14 cellular contexts compared by ENCODE assay signal in the genomic region with DNA sequence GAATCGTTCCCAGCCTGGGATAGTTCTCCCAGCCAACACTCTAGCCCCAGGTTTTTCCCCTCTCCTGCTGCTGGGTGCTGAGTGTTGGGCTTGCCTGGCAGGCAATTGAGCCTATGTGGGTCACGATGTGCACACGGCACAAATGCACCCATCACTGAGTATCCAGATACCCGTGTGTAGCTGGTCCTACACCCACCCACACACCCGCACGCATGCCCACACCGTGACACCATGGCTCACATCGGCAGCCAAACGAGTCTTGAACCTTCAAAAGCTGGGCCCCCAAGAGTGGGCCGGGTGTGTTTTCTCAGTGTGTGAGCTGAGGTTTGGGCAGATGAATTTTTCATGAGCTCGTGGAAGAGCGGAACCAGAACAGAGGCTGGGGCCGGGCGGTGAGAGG.
DNase-seq lines count a peak whose midpoint lies in the region; TF ChIP-seq lines count a peak whose summit lies in the region.
"Had no signal": no experiment of that assay in that cellular context is flagged by ENCODE, and none has a peak within 500 bp of the region (broad histone marks: within the 10 kb centered on the region; RNA-seq: fewer than 3 reads in every experiment).

No MANE protein-coding gene starts in this region.

- H3K4me3 ChIP-seq in dorsolateral prefrontal cortex (peak overlapping the region in 1 of 59 donors; percentile 12), osteoblast (ENCODE audit: insufficient read depth, low read length) (no peak overlapping the region)
- H3K4me3 ChIP-seq: A549, HAP-1 had no signal

- H2AFZ ChIP-seq in osteoblast (ENCODE audit: low read length): no peak overlapping the region

- H3K27ac Mint-ChIP-seq in nephron progenitor cell: peak overlapping the region; percentile 57
- H3K27ac Mint-ChIP-seq: CD14-positive monocyte; CD8-positive, alpha-beta memory T cell; IgD-negative memory B cell had no signal

- H3K36me3 ChIP-seq in osteoblast (ENCODE audit: insufficient read depth, low read length): no peaks in the 10 kb centered on the region
- H3K36me3 ChIP-seq: BE2C, HAP-1 had no signal

- TF ChIP-seq CTCF in dorsolateral prefrontal cortex (IDR thresholded peaks at IDR 0.05 in 54 of 56, conservative IDR thresholded peaks at IDR 0.05 in 2 of 56; ENCODE audit: low read depth in 1 of 56, partially characterized antibody in 56 of 56) (no peak), nephron progenitor cell (IDR thresholded peaks at IDR 0.05) (no peak), osteoblast (IDR thresholded peaks at IDR 0.05; ENCODE audit: extremely low read depth, low read depth, low read length) (no peak)

- H3K27ac ChIP-seq in dorsolateral prefrontal cortex (peak overlapping the region in 7 of 59 donors; percentile 3 to 47 (median 41)), osteoblast (ENCODE audit: low read depth, low read length) (no peak overlapping the region)
- H3K27ac ChIP-seq: A549 had no signal

- H3K9me3 ChIP-seq in osteoblast (ENCODE audit: low read depth, low read length): no peaks in the 10 kb centered on the region
- H3K9me3 ChIP-seq: A549, BE2C, Caco-2, HAP-1 had no signal

- H3K79me2 ChIP-seq in osteoblast (ENCODE audit: insufficient read depth, low read length): no peaks in the 10 kb centered on the region

- peaks cover 0 to 12% (median 0%) of the 10 kb centered on the region in 45 donors for H3K27me3 ChIP-seq in dorsolateral prefrontal cortex
- H3K27me3 ChIP-seq in osteoblast (ENCODE audit: insufficient read depth, low read length): no peaks in the 10 kb centered on the region
- H3K27me3 ChIP-seq: BE2C had no signal

- H3K4me2 ChIP-seq in osteoblast (ENCODE audit: insufficient read depth, low read length): no peak overlapping the region
- H3K4me2 ChIP-seq: A549 had no signal

- H3K9me3 Mint-ChIP-seq in nephron progenitor cell: no peaks in the 10 kb centered on the region
- H3K9me3 Mint-ChIP-seq: CD8-positive, alpha-beta memory T cell; IgD-negative memory B cell had no signal

- DNase-seq in dorsolateral prefrontal cortex (peak in 6 of 10 donors; percentile 30 to 68 (median 52)), nephron progenitor cell (no peak), osteoblast (ENCODE audit: insufficient read length, low spot score, missing footprints) (peak; percentile 30), DMS 273 (lab: John Stamatoyannopoulos, UW; ENCODE audit: unreplicated experiment) (no peak)
- no peak for DNase-seq in activated CD4-positive, CD25-positive, alpha-beta regulatory T cell (lab: John Stamatoyannopoulos, UW)
- DNase-seq in stimulated activated CD8-positive, alpha-beta memory T cell treated with anti-CD3 and anti-CD28 coated beads, Interleukin-4, amount 100 ng/mL, for 48 hours: no peak
- DNase-seq: Caco-2; CD8-positive, alpha-beta memory T cell; DMS53 had no signal

- H4K20me1 ChIP-seq in osteoblast (ENCODE audit: insufficient read depth, low read length): no peaks in the 10 kb centered on the region

- H3K4me1 Mint-ChIP-seq in nephron progenitor cell: peaks cover 23% of the 10 kb centered on the region
- H3K4me1 Mint-ChIP-seq: CD14-positive monocyte; CD8-positive, alpha-beta memory T cell; IgD-negative memory B cell had no signal

- peaks cover 8% of the 10 kb centered on the region for H3K27me3 Mint-ChIP-seq in nephron progenitor cell (ENCODE audit: low read depth, poor library complexity)

- H3K36me3 Mint-ChIP-seq in nephron progenitor cell (ENCODE audit: low read depth): no peaks in the 10 kb centered on the region
- H3K36me3 Mint-ChIP-seq: CD14-positive monocyte; CD8-positive, alpha-beta memory T cell; IgD-negative memory B cell had no signal

- intact Hi-C loops in dorsolateral prefrontal cortex (cut with DNase I): no loop called here

- no peaks in the 10 kb centered on the region for H3K4me1 ChIP-seq in osteoblast (ENCODE audit: insufficient read depth, low read length)
- H3K4me1 ChIP-seq: A549, Caco-2, HAP-1 had no signal

- no peak overlapping the region for H3K4me3 Mint-ChIP-seq in nephron progenitor cell
- H3K4me3 Mint-ChIP-seq: CD14-positive monocyte; CD8-positive, alpha-beta memory T cell; IgD-negative memory B cell had no signal

Comparison
In these comparisons a context has a peak if more than half of its experiments do, and no peak if none do; other contexts are left out.
1. DNase-seq: peak in dorsolateral prefrontal cortex (6 of 10) and osteoblast (single experiment); none in nephron progenitor cell (single experiment), activated CD4-positive, CD25-positive, alpha-beta regulatory T cell (0 of 4), stimulated activated CD8-positive, alpha-beta memory T cell treated with anti-CD3 and anti-CD28 coated beads, Interleukin-4, amount 100 ng/mL, for 48 hours (single experiment) and DMS 273 (single experiment).